Comparison of ENCODE assay signal across 24 cellular contexts in the genomic region with DNA sequence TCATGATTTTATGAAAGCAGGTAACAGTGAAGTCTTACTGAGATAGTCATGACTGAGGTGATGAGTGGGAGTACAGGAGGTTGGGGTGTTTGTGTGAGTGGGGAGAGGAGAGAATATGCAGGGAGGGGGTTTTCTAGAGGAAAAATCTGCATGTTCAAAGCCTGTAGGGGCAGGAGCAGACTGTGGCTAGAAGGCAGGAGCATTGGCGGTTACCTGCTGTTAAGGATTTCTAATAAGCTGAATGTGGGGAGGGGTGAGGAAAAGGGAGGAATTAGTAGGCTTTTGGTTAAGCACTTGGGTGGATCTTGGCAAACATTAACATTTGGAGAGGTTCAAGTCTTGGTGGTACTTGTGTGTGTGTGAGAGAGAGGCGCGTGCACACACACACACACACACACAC.
"Had no signal": no experiment of that assay in that cellular context is flagged by ENCODE, and none has a peak within 500 bp of the region (broad histone marks: within the 10 kb centered on the region; RNA-seq: fewer than 3 reads in every experiment).

No MANE protein-coding gene starts in this region.

- FAIRE-seq: endothelial cell of umbilical vein, keratinocyte had no signal

- H3K4me1 ChIP-seq: foreskin keratinocyte, spleen, tibial artery, upper lobe of left lung, uterus had no signal

- H3K4me3 ChIP-seq: coronary artery, left ventricle myocardium inferior, lung, psoas muscle, spleen, tibial artery, upper lobe of left lung, uterus had no signal

- H3K36me3 ChIP-seq: left ventricle myocardium inferior, neutrophil, spleen, tibial artery, upper lobe of left lung, uterus had no signal

- H3K27me3 ChIP-seq: foreskin keratinocyte, neutrophil, spleen, tibial artery, upper lobe of left lung had no signal

- DNase-seq: effector CD4-positive, alpha-beta T cell; endodermal cell; erythroblast; foreskin keratinocyte; immature natural killer cell; left ventricle myocardium inferior; naive thymus-derived CD4-positive, alpha-beta T cell; nephron progenitor cell; psoas muscle; retina; spleen; stimulated activated CD4-positive, alpha-beta T cell treated with anti-CD3 and anti-CD28 coated beads, Interleukin-15, amount 100 ng/mL, for 24 hours; stimulated activated CD4-positive, alpha-beta T cell treated with anti-CD3 and anti-CD28 coated beads, Interleukin-1b, Interleukin-23, amount 100 ng/mL, for 48 hours; stimulated activated CD4-positive, alpha-beta T cell treated with anti-CD3 and anti-CD28 coated beads, Interleukin-4, amount 100 ng/mL, for 24 hours; tibial artery; upper lobe of left lung; uterus had no signal

- H3K9me3 ChIP-seq: left ventricle myocardium inferior, neutrophil, psoas muscle, tibial artery, upper lobe of left lung, uterus had no signal

- H3K27ac ChIP-seq: coronary artery, foreskin keratinocyte, left ventricle myocardium inferior, neutrophil, psoas muscle, spleen, tibial artery, upper lobe of left lung, uterus had no signal

- ATAC-seq: foreskin keratinocyte; naive thymus-derived CD4-positive, alpha-beta T cell; psoas muscle; sciatic nerve; stimulated activated memory B cell treated with anti-CD40 and anti-IgM and Interleukin-4, amounts not matched to agents 10 μg/mL and 1 μg/mL and 100 μg/mL, for 72 hours had no signal
